ENCODE assay signal across 22 cellular contexts in the genomic region with DNA sequence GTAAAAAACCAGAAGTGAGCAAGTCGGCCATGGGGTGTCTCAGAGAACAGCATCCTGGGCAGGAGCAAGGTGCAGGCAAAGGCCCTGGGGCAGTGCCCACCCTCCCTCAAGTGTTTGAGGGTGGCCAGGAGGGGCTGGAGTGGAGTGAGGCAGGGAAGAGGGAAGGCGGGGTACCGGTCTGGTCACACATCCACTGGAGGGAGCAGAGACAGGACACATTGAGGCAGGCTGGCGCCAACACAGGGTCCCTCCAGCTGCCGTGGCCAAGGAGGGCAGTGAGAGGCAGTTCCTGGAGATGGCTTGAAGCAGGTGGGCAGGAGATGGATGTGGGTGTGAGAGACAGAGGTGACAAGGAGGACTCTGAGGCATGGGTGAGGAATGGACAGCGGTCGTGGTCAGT. TPM values are rescaled to one million over a fixed set of nuclear protein-coding genes. Genes with fewer than 3 reads are reported as not detected.
"Had no signal": no experiment of that assay in that cellular context is flagged by ENCODE, and none has a peak within 500 bp of the region (broad histone marks: within the 10 kb centered on the region; RNA-seq: fewer than 3 reads in every experiment).

No MANE protein-coding gene starts in this region.

- H3K9me3 Mint-ChIP-seq: IgD-negative memory B cell had no signal

- H3K9me3 ChIP-seq: SJCRH30 had no signal

- H3K4me3 Mint-ChIP-seq: IgD-negative memory B cell had no signal

- H3K27ac ChIP-seq: HL-60, SJCRH30 had no signal

- H3K36me3 ChIP-seq: SJCRH30 had no signal

- H3K4me3 ChIP-seq: SJCRH30 had no signal

- H3K27me3 Mint-ChIP-seq: IgD-negative memory B cell had no signal

- H3K4me1 ChIP-seq: SJCRH30 had no signal

- ATAC-seq: SK-N-SH treated with all-trans-retinoic acid at 6 μM for 48 hours had no signal

- H3K27ac Mint-ChIP-seq: IgD-negative memory B cell had no signal

- H3K36me3 Mint-ChIP-seq: IgD-negative memory B cell had no signal

- DNase-seq: KBM-7, MV-4-11, NCI-H1048, NCI-H1105, NCI-H1417, NCI-H1436 treated with DMSO at 0.1 percent for 48 hours, NCI-H1694, NCI-H187 treated with DMSO at 0.1 percent for 48 hours, NCI-H2029 treated with DMSO at 0.1 percent for 48 hours, NCI-H2171 treated with DMSO at 0.1 percent for 48 hours, NCI-H345, NCI-H446 treated with DMSO at 0.1 percent for 48 hours, NCI-H510A treated with DMSO at 0.1 percent for 48 hours, NCI-H526 treated with DMSO at 0.1 percent for 48 hours, NCI-H774, RPMI8226, SHP77 treated with DMSO at 0.1 percent for 48 hours, SJCRH30 had no signal

RNA-seq across cellular contexts. Expression of a gene that starts 29.8 kb away (rescaled TPM):
- total RNA-seq: LHCN-M2, SJCRH30 had no signal

RNA-seq across cellular contexts. Expression of a gene that starts 30.1 kb away (rescaled TPM):
- total RNA-seq: SJCRH30 had no signal
